9 cellular contexts compared by ENCODE assay signal in the genomic region with DNA sequence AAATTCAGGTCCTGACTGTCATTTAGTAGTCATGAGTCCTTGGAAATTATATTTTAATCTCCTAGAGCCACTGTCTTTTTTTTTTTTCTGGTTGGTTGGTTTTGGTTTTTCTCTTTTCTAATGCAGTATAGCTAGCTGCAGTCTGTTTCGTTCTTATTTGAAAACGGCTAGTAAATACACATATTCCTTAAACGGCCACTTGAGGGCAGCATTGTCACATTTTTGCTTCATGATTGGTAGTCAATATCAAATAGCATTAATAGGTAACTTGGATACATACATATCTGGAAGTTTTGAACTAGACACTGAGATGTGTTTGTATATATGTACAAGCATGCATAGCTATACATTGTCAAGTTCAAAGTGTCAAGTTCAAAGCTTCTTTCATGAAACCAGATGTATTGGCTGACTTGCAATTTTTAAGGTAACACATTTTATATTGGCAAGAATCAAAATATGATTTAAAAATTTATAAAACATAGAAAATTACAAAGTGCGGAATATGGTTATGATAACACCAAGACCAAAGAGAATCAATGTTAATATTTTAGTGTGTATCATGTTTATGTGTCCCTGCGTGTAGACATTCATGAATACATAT. TPM values are rescaled to one million over a fixed set of nuclear protein-coding genes. Genes with fewer than 3 reads are reported as not detected.
DNase-seq lines count a peak whose midpoint lies in the region; ATAC-seq and TF ChIP-seq lines count a peak whose summit lies in the region.
"Had no signal": no experiment of that assay in that cellular context is flagged by ENCODE, and none has a peak within 500 bp of the region (broad histone marks: within the 10 kb centered on the region; RNA-seq: fewer than 3 reads in every experiment).

No MANE protein-coding gene starts in this region.

- no peaks in the 10 kb centered on the region for H3K9me3 ChIP-seq in sigmoid colon
- H3K9me3 ChIP-seq: ovary had no signal

- ATAC-seq in HG03457 (IDR thresholded peaks at IDR 0.05; ENCODE audit: unreplicated experiment): no peak
- no peak for ATAC-seq in HG03175 (IDR thresholded peaks at IDR 0.05; ENCODE audit: unreplicated experiment)

- no peak overlapping the region for H3K27ac ChIP-seq in sigmoid colon
- H3K27ac ChIP-seq: ovary had no signal

- H3K4me3 ChIP-seq in HFF-Myc (replicated peaks; ENCODE audit: low read depth, low read length): no peak overlapping the region
- H3K4me3 ChIP-seq in sigmoid colon: no peak overlapping the region
- H3K4me3 ChIP-seq: ovary had no signal

- TF ChIP-seq EP300 in sigmoid colon (IDR thresholded peaks at IDR 0.05): no peak

- intact Hi-C loops in sigmoid colon (cut with DNase I): loop anchor here (1.0 kb wide), 1 partner anchor 128 kb away; no protein-coding TSS in a partner anchor

- 20 to 23% methylated on average over 5 of the region's 5 CpGs for WGBS in sigmoid colon, 2 donors

- in situ Hi-C loops in Caki2 (cut with HindIII; ENCODE audit: low pct_unique_long_range_greater_than_20kb, low sequenced_read_pairs): no loop called here

- TF ChIP-seq CTCF in HFF-Myc (IDR thresholded peaks at IDR 0.05; ENCODE audit: low read depth, low read length, missing control alignments) (peak; percentile 52), sigmoid colon (IDR thresholded peaks at IDR 0.05) (peak in 3 of 4 experiments; percentile 37 to 68 (median 50))

- H3K36me3 ChIP-seq in sigmoid colon: no peaks in the 10 kb centered on the region
- H3K36me3 ChIP-seq: ovary had no signal

- peak; percentile 27 for DNase-seq in Caki2 (ENCODE audit: low read depth)
- peak; percentile 26 for DNase-seq in HFF-Myc (ENCODE audit: extremely low read depth, low read depth)
- peak; percentile 56 for DNase-seq in NCI-H526 treated with DMSO at 0.1 percent for 48 hours (lab: John Stamatoyannopoulos, UW)
- DNase-seq in activated CD8-positive, alpha-beta memory T cell treated with anti-CD3 and anti-CD28 coated beads for 24 hours: peak; percentile 67
- peak; percentile 49 for DNase-seq in foreskin melanocyte
- DNase-seq in sigmoid colon: no peak

- TF ChIP-seq POLR2A in sigmoid colon (IDR thresholded peaks at IDR 0.05): no peak

- H3K27me3 ChIP-seq in sigmoid colon: peaks cover 0 to 45% (median 10%) of the 10 kb centered on the region in 3 donors
- H3K27me3 ChIP-seq: ovary had no signal

- peaks cover 0 to 16% (median 11%) of the 10 kb centered on the region in 4 donors for H3K4me1 ChIP-seq in sigmoid colon

RNA-seq across cellular contexts. Expression of a gene that starts 22.5 kb away (rescaled TPM):
- 2.3 TPM in 2 replicates for total RNA-seq in Caki2 (2014; rRNA removed; shearing (Covaris generic); ENCODE audit: low replicate concordance)
- total RNA-seq in sigmoid colon: 1 to 10 TPM in 1 of 4 donors, not detected in 3; 1.1 TPM
- polyA plus RNA-seq in sigmoid colon: not detected
- polyA plus RNA-seq: ovary had no signal
